Comparison of ENCODE assay signal across 15 cellular contexts in genomic region chr15:79494392-79494909, GRCh38.
DNase-seq lines count a peak whose midpoint lies in the region; ATAC-seq, FAIRE-seq and TF ChIP-seq lines count a peak whose summit lies in the region.
"Had no signal": no experiment of that assay in that cellular context is flagged by ENCODE, and none has a peak within 500 bp of the region (broad histone marks: within the 10 kb centered on the region; RNA-seq: fewer than 3 reads in every experiment).

No MANE protein-coding gene starts in this region.

- no peak for DNase-seq in HepG2 (ENCODE audit: low spot score)
- DNase-seq in right lobe of liver: no peak
- DNase-seq in RWPE2 (ENCODE audit: low spot score): no peak
- DNase-seq in nephron progenitor cell: no peak
- no peak for DNase-seq in SJCRH30
- DNase-seq in foreskin melanocyte: no peak
- no peak for DNase-seq in activated CD4-positive, CD25-positive, alpha-beta regulatory T cell treated with anti-CD3 and anti-CD28 coated beads, Interleukin-2, amount 50 U/mL, for 72 hours
- DNase-seq: Calu3; CD8-positive, alpha-beta T cell; DMS79 treated with DMSO at 0.1 percent for 48 hours; GF-D8 had no signal

- H3K4me3 ChIP-seq in HepG2 (replicated peaks in 1 of 3; ENCODE audit: insufficient read depth in 1 of 3, low read depth in 2 of 3, low read length in 3 of 3) (no peak overlapping the region), right lobe of liver (no peak overlapping the region), RWPE2 (ENCODE audit: severe bottlenecking) (no peak overlapping the region), SJCRH30 (no peak overlapping the region)
- H3K4me3 ChIP-seq: BLaER1 treated with 17β-estradiol and CSF1 and Interleukin-3, amounts not matched to agents 10 nM and 100 nM had no signal

- H3K9me3 ChIP-seq in HepG2 (ENCODE audit: low read length) (no peaks in the 10 kb centered on the region), right lobe of liver (no peaks in the 10 kb centered on the region), RWPE2 (ENCODE audit: severe bottlenecking) (no peaks in the 10 kb centered on the region), SJCRH30 (replicated peaks) (no peaks in the 10 kb centered on the region)

- H3K79me2 ChIP-seq in HepG2 (ENCODE audit: insufficient read depth, low read length): no peaks in the 10 kb centered on the region

- peaks cover 32% of the 10 kb centered on the region for H3K4me1 Mint-ChIP-seq in nephron progenitor cell
- H3K4me1 Mint-ChIP-seq: B cell had no signal

- no peak for TF ChIP-seq EP300 in HepG2 (IDR thresholded peaks at IDR 0.05; ENCODE audit: low read depth in 2 of 2, low read length in 2 of 2)
- no peak for TF ChIP-seq EP300 in HepG2 (CRISPR knock-in tag; IDR thresholded peaks at IDR 0.05; ENCODE audit: borderline replicate concordance)

- peaks cover 3% of the 10 kb centered on the region for H3K27me3 Mint-ChIP-seq in nephron progenitor cell (ENCODE audit: low read depth, poor library complexity)

- H2AFZ ChIP-seq in HepG2 (ENCODE audit: low read length): no peak overlapping the region

- H3K9me3 Mint-ChIP-seq in nephron progenitor cell: peaks cover 21% of the 10 kb centered on the region
- H3K9me3 Mint-ChIP-seq: CD8-positive, alpha-beta T cell had no signal

- no peak for FAIRE-seq in HepG2 (lab: Jason Lieb, UNC)
- FAIRE-seq: H54 had no signal

- H3K4me1 ChIP-seq in HepG2 (ENCODE audit: insufficient read depth, low read length): no peaks in the 10 kb centered on the region
- H3K4me1 ChIP-seq in right lobe of liver: no peaks in the 10 kb centered on the region
- no peaks in the 10 kb centered on the region for H3K4me1 ChIP-seq in RWPE2 (ENCODE audit: insufficient read depth, poor library complexity, severe bottlenecking)
- no peaks in the 10 kb centered on the region for H3K4me1 ChIP-seq in SJCRH30
- H3K4me1 ChIP-seq: BLaER1 treated with 17β-estradiol and CSF1 and Interleukin-3, amounts not matched to agents 10 nM and 100 nM had no signal

- H4K20me1 ChIP-seq in HepG2 (ENCODE audit: insufficient read depth, low read length): no peaks in the 10 kb centered on the region
- H4K20me1 ChIP-seq: BLaER1 treated with 17β-estradiol and CSF1 and Interleukin-3, amounts not matched to agents 10 nM and 100 nM had no signal

- H3K4me3 Mint-ChIP-seq in nephron progenitor cell: peak overlapping the region; percentile 4
- H3K4me3 Mint-ChIP-seq: B cell; CD8-positive, alpha-beta T cell had no signal

- TF ChIP-seq RAD21 in HepG2 (CRISPR knock-in tag; IDR thresholded peaks at IDR 0.05): no peak

- no peak overlapping the region for H3K4me2 ChIP-seq in HepG2 (ENCODE audit: low read depth, low read length)
- H3K4me2 ChIP-seq: BLaER1 treated with 17β-estradiol and CSF1 and Interleukin-3, amounts not matched to agents 10 nM and 100 nM had no signal

- H3K36me3 Mint-ChIP-seq in nephron progenitor cell (ENCODE audit: low read depth): peaks cover 9% of the 10 kb centered on the region
- H3K36me3 Mint-ChIP-seq: CD8-positive, alpha-beta T cell had no signal

- no peaks in the 10 kb centered on the region for H3K36me3 ChIP-seq in HepG2 (replicated peaks in 1 of 2; ENCODE audit: control insufficient read depth in 1 of 2, insufficient read depth in 2 of 2, low read length in 2 of 2)
- H3K36me3 ChIP-seq in right lobe of liver: no peaks in the 10 kb centered on the region
- H3K36me3 ChIP-seq in RWPE2 (ENCODE audit: low read depth): no peaks in the 10 kb centered on the region
- no peaks in the 10 kb centered on the region for H3K36me3 ChIP-seq in SJCRH30
- H3K36me3 ChIP-seq: BLaER1 treated with 17β-estradiol and CSF1 and Interleukin-3, amounts not matched to agents 10 nM and 100 nM had no signal

- no peak overlapping the region for H3K27ac ChIP-seq in HepG2 (ENCODE audit: extremely low read length, insufficient read depth, low read length)
- no peak overlapping the region for H3K27ac ChIP-seq in right lobe of liver
- no peak overlapping the region for H3K27ac ChIP-seq in RWPE2 (ENCODE audit: poor library complexity, severe bottlenecking)
- H3K27ac ChIP-seq in SJCRH30: no peak overlapping the region
- H3K27ac ChIP-seq: BLaER1 treated with 17β-estradiol and CSF1 and Interleukin-3, amounts not matched to agents 10 nM and 100 nM had no signal

- H3K27me3 ChIP-seq in HepG2 (ENCODE audit: control insufficient read depth in 1 of 2, insufficient read depth in 2 of 2, low read length in 2 of 2) (peaks cover 0 to 1% of the 10 kb centered on the region in 2 experiments; a peak in 1 of 5 replicates), right lobe of liver (no peaks in the 10 kb centered on the region), RWPE2 (ENCODE audit: insufficient read depth, poor library complexity, severe bottlenecking) (peaks cover under 1% of the 10 kb centered on the region), SJCRH30 (no peaks in the 10 kb centered on the region)
- H3K27me3 ChIP-seq: BLaER1 treated with 17β-estradiol and CSF1 and Interleukin-3, amounts not matched to agents 10 nM and 100 nM had no signal

- no peak for TF ChIP-seq CTCF in HepG2 (CRISPR knock-in tag; IDR thresholded peaks at IDR 0.05)
- no peak for TF ChIP-seq CTCF in right lobe of liver (IDR thresholded peaks at IDR 0.05)
- TF ChIP-seq CTCF in RWPE2 (IDR thresholded peaks at IDR 0.05; ENCODE audit: poor library complexity, severe bottlenecking): no peak
- TF ChIP-seq CTCF in nephron progenitor cell (IDR thresholded peaks at IDR 0.05): no peak

- no TSS peak for BruUV-seq in HepG2 (replicated peaks; lab: Mats Ljungman, UMichigan)

- no peak overlapping the region for H3K9ac ChIP-seq in HepG2 (ENCODE audit: insufficient read depth, low read depth, low read length)
- H3K9ac ChIP-seq: BLaER1 treated with 17β-estradiol and CSF1 and Interleukin-3, amounts not matched to agents 10 nM and 100 nM had no signal

- no peak for TF ChIP-seq POLR2A in HepG2 (IDR thresholded peaks at IDR 0.05; ENCODE audit: insufficient read depth in 1 of 2, low read depth in 2 of 2, low read length in 2 of 2)
- no peak for TF ChIP-seq POLR2A in right lobe of liver (IDR thresholded peaks at IDR 0.05)

- in situ Hi-C loops in HepG2 (cut with HindIII; ENCODE audit: extremely low pct_ligation_motif_present, low pct_unique_long_range_greater_than_20kb): no loop called here

- H3K27ac Mint-ChIP-seq in nephron progenitor cell: no peak overlapping the region
- H3K27ac Mint-ChIP-seq: B cell; CD8-positive, alpha-beta T cell had no signal

- POLR2A ChIA-PET in HepG2 (lab: Yijun Ruan, JAX): no interaction called here

- CTCF ChIA-PET in HepG2 (lab: Yijun Ruan, JAX; ENCODE audit: low intra/inter-chr PET ratio, low total read pairs): no interaction called here

- intact Hi-C loops in HepG2 (cut with micrococcal nuclease; ENCODE audit: unreplicated experiment) (no loop called here), right lobe of liver (cut with DNase I) (no loop called here)

- 16% methylated on average over 7 of the region's 7 CpGs for WGBS in HepG2 (ENCODE audit: low lambda C conversion rate)
- WGBS in right lobe of liver (ENCODE audit: insufficient coverage, low coverage, low lambda C conversion rate, missing lambda C conversion rate): 63% methylated on average over 6 of the region's 7 CpGs

- ATAC-seq in HepG2 (no peak), right lobe of liver (no peak), RWPE2 (ENCODE audit: low read depth) (peak; percentile 19; the same call in 1 of the 3 replicates)
- ATAC-seq: CD8-positive, alpha-beta T cell; HCT116 had no signal

TF ChIP-seq in HepG2, 621 proteins besides CTCF, POLR2A, EP300 and RAD21:
- TF ChIP-seq ETS1 (CRISPR knock-in tag; IDR thresholded peaks at IDR 0.05) (no peak), ZNF660 (CRISPR knock-in tag; IDR thresholded peaks at IDR 0.05; ENCODE audit: borderline replicate concordance, low read depth) (no peak), GLI4 (CRISPR knock-in tag; IDR thresholded peaks at IDR 0.05; ENCODE audit: borderline replicate concordance) (no peak), ATF7 (IDR thresholded peaks at IDR 0.05) (0 out of 2 replicates have a peak, but pooled peaks have one; percentile 29), ATF7 (CRISPR knock-in tag; IDR thresholded peaks at IDR 0.05) (no peak), ZC3H4 (CRISPR knock-in tag; IDR thresholded peaks at IDR 0.05; ENCODE audit: borderline replicate concordance) (no peak)
